In genomic region chr22:43508489-43508888, GRCh38 we compare ENCODE assay signal across 11 cellular contexts.
"Had no signal": no experiment of that assay in that cellular context is flagged by ENCODE, and none has a peak within 500 bp of the region (broad histone marks: within the 10 kb centered on the region; RNA-seq: fewer than 3 reads in every experiment).

No MANE protein-coding gene starts in this region.

- H3K4me3 ChIP-seq: GM23248, GM23338, HAP-1 had no signal

- H3K4me1 ChIP-seq: HAP-1 had no signal

- ATAC-seq: GM23338, HCT116 had no signal

- H3K4me3 Mint-ChIP-seq: GM23338, H9, HFFc6 had no signal

- H3K4me2 ChIP-seq: GM23338 had no signal

- H3K9ac ChIP-seq: GM23248 had no signal

- DNase-seq: GM23248, GOT3, H7, H9, HCEC 1CT, HFFc6 had no signal

- H3K9me3 ChIP-seq: HAP-1 had no signal

- H3K27ac Mint-ChIP-seq: GM23338, H9, HFFc6 had no signal

- H3K27ac ChIP-seq: GM23248 had no signal

- H3K36me3 ChIP-seq: HAP-1 had no signal

- H2AFZ ChIP-seq: GM23248, GM23338 had no signal

- H3K4me1 Mint-ChIP-seq: GM23338, H9 had no signal

- FAIRE-seq: H1, H54 had no signal
